In the genomic region with DNA sequence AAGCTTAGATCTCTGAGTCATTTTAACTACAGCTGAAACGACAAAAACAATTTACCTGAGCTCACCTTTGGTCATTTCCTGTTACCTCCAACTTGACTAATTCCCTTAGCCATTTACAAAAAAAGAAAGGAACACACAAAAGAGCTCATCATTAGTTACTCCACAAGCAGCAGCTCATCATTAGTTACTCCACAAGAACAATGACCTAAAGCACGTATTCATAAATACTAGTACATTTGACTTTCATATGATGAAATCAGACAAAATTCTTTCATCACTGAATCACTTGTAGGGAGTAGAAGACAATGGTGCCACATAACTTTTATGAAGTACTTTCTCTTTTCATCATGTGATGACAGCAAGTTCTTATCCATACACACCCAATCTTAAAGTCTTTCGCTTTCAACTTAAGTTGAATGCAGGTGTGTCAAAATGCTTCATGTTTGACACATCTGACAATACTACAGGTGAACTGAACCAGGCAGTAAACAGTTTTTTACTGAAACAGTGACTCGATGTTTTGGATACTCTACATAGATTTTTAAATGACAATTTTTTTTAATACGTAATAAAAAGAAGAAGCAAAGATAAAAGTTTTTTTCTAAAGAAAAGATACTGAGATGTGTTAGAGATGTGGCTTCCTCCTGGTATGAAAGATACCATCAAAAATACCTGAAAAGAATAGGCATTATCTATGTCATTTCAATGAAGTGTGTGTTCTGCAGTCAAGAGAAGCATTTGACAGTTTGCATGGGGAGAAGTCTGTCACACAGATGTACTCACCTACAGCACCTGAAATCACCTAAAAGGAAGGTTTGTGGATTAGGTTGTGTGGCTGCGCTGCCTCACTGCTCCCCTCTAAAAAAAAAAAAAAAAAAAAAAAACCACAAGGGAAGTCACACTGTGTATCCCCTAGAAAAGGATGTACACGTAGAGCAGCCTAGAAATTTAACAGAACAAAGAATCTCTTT, we compare ENCODE assay signal across 10 cellular contexts.
A peak's percentile ranks its signal among the peaks of the same experiment; 100 is the strongest.
DNase-seq lines count a peak whose midpoint lies in the region; ATAC-seq and TF ChIP-seq lines count a peak whose summit lies in the region.
"Had no signal": no experiment of that assay in that cellular context is flagged by ENCODE, and none has a peak within 500 bp of the region (broad histone marks: within the 10 kb centered on the region; RNA-seq: fewer than 3 reads in every experiment).

No MANE protein-coding gene starts in this region.

- H3K27ac Mint-ChIP-seq in activated naive CD4-positive, alpha-beta T cell treated with anti-CD3 and anti-CD28 coated beads for 36 hours = peak overlapping the region; percentile 88
- peak overlapping the region; percentile 20 for H3K27ac Mint-ChIP-seq in endodermal cell
- H3K27ac Mint-ChIP-seq in stimulated activated naive B cell treated with anti-CD40 and anti-IgM and Interleukin-4, amounts not matched to agents 10 μg/mL and 1 μg/mL and 100 μg/mL, for 72 hours = peak overlapping the region; percentile 48
- H3K27ac Mint-ChIP-seq: progenitor cell of endocrine pancreas had no signal

- H3K9ac ChIP-seq in endodermal cell (ENCODE audit: extremely low read depth, low read length, poor library complexity, severe bottlenecking) = no peak overlapping the region

- peaks cover 38% of the 10 kb centered on the region for H3K4me1 Mint-ChIP-seq in activated naive CD4-positive, alpha-beta T cell treated with anti-CD3 and anti-CD28 coated beads for 36 hours (ENCODE audit: low read depth)
- H3K4me1 Mint-ChIP-seq in endodermal cell = peaks cover 16% of the 10 kb centered on the region
- peaks cover 8 to 21% of the 10 kb centered on the region in 2 donors for H3K4me1 Mint-ChIP-seq in stimulated activated naive B cell treated with anti-CD40 and anti-IgM and Interleukin-4, amounts not matched to agents 10 μg/mL and 1 μg/mL and 100 μg/mL, for 72 hours

- H3K27ac ChIP-seq in endodermal cell (ENCODE audit: low read depth, low read length) = no peak overlapping the region
- H3K27ac ChIP-seq in stomach = peak overlapping the region in 1 of 5 donors; percentile 40
- H3K27ac ChIP-seq: esophagus muscularis mucosa had no signal

- DNase-seq in activated naive CD4-positive, alpha-beta T cell treated with anti-CD3 and anti-CD28 coated beads for 36 hours = no peak
- no peak for DNase-seq in activated naive CD4-positive, alpha-beta T cell treated with Interleukin-2 at 50 U/mL for 16 hours
- DNase-seq in OCI-M1 (lab: John Stamatoyannopoulos, UW) (peak; percentile 56), endodermal cell (no peak), stomach (no peak), G401 (ENCODE audit: low spot score) (no peak)
- no peak for DNase-seq in stimulated activated naive B cell treated with anti-CD40 and anti-IgM and Interleukin-4, amounts not matched to agents 10 μg/mL and 1 μg/mL and 100 μg/mL, for 72 hours

- no peak for TF ChIP-seq POLR2A in stomach (IDR thresholded peaks at IDR 0.05)

- H3K27me3 Mint-ChIP-seq in activated naive CD4-positive, alpha-beta T cell treated with anti-CD3 and anti-CD28 coated beads for 36 hours (ENCODE audit: low read depth) = no peaks in the 10 kb centered on the region
- H3K27me3 Mint-ChIP-seq in endodermal cell (ENCODE audit: insufficient read depth) = no peaks in the 10 kb centered on the region
- no peaks in the 10 kb centered on the region for H3K27me3 Mint-ChIP-seq in stimulated activated naive B cell treated with anti-CD40 and anti-IgM and Interleukin-4, amounts not matched to agents 10 μg/mL and 1 μg/mL and 100 μg/mL, for 72 hours
- H3K27me3 Mint-ChIP-seq: progenitor cell of endocrine pancreas had no signal

- no peak for TF ChIP-seq EP300 in stomach (IDR thresholded peaks at IDR 0.05)

- H3K4me3 ChIP-seq in endodermal cell (ENCODE audit: low read length) = no peak overlapping the region
- no peak overlapping the region for H3K4me3 ChIP-seq in stomach
- H3K4me3 ChIP-seq: esophagus muscularis mucosa had no signal

- intact Hi-C loops in activated naive CD4-positive, alpha-beta T cell treated with anti-CD3 and anti-CD28 coated beads for 36 hours (cut with micrococcal nuclease) = loop anchor here (1.0 to 5.0 kb wide), 8 partner anchors 8 to 327 kb away; no protein-coding TSS in a partner anchor
- intact Hi-C loops in stomach (cut with DNase I; ENCODE audit: low total_unique reads) = no loop called here

- H3K9me3 ChIP-seq in endodermal cell (ENCODE audit: control insufficient read depth, low read length) = no peaks in the 10 kb centered on the region
- H3K9me3 ChIP-seq in stomach = no peaks in the 10 kb centered on the region
- H3K9me3 ChIP-seq: esophagus muscularis mucosa had no signal

- no peaks in the 10 kb centered on the region for H3K9me3 Mint-ChIP-seq in activated naive CD4-positive, alpha-beta T cell treated with anti-CD3 and anti-CD28 coated beads for 36 hours
- H3K9me3 Mint-ChIP-seq in endodermal cell = no peaks in the 10 kb centered on the region
- H3K9me3 Mint-ChIP-seq in stimulated activated naive B cell treated with anti-CD40 and anti-IgM and Interleukin-4, amounts not matched to agents 10 μg/mL and 1 μg/mL and 100 μg/mL, for 72 hours = no peaks in the 10 kb centered on the region

- CTCF ChIA-PET in activated naive CD4-positive, alpha-beta T cell treated with anti-CD3 and anti-CD28 coated beads for 36 hours (lab: Charles Lee) = interaction anchor here (0.7 to 1.3 kb wide), 5 partner anchors 13 to 200 kb away, joined by 3 to 5 read pairs (median 3); no protein-coding TSS in a partner anchor

- H3K4me3 Mint-ChIP-seq in activated naive CD4-positive, alpha-beta T cell treated with anti-CD3 and anti-CD28 coated beads for 36 hours = peak overlapping the region; percentile 59
- H3K4me3 Mint-ChIP-seq in endodermal cell = no peak overlapping the region
- H3K4me3 Mint-ChIP-seq in stimulated activated naive B cell treated with anti-CD40 and anti-IgM and Interleukin-4, amounts not matched to agents 10 μg/mL and 1 μg/mL and 100 μg/mL, for 72 hours = no peak overlapping the region

- in situ Hi-C loops in G401 (cut with HindIII; ENCODE audit: low sequenced_read_pairs) = no loop called here

- no peaks in the 10 kb centered on the region for H3K27me3 ChIP-seq in endodermal cell (ENCODE audit: control insufficient read depth, insufficient read depth, low read length, poor library complexity, severe bottlenecking)
- no peaks in the 10 kb centered on the region for H3K27me3 ChIP-seq in stomach
- H3K27me3 ChIP-seq: esophagus muscularis mucosa had no signal

- peaks cover 13% of the 10 kb centered on the region for H3K36me3 Mint-ChIP-seq in activated naive CD4-positive, alpha-beta T cell treated with anti-CD3 and anti-CD28 coated beads for 36 hours (ENCODE audit: low read depth)
- H3K36me3 Mint-ChIP-seq in endodermal cell (ENCODE audit: low read depth) = peaks cover 14% of the 10 kb centered on the region
- peaks cover 19 to 41% of the 10 kb centered on the region in 2 donors for H3K36me3 Mint-ChIP-seq in stimulated activated naive B cell treated with anti-CD40 and anti-IgM and Interleukin-4, amounts not matched to agents 10 μg/mL and 1 μg/mL and 100 μg/mL, for 72 hours

- H3K4me1 ChIP-seq in endodermal cell (ENCODE audit: control insufficient read depth, insufficient read depth, low read length) = no peaks in the 10 kb centered on the region
- H3K4me1 ChIP-seq in stomach = peaks cover 0 to 10% (median 3%) of the 10 kb centered on the region in 4 donors

- 90 to 100% methylated on average over 1 to 7 of the region's 7 CpGs for WGBS in endodermal cell (ENCODE audit: insufficient coverage in 1 of 2, insufficient read length in 1 of 2), 2 experiments
- 76 to 88% (median 84%) methylated on average over 7 of the region's 7 CpGs for WGBS in stomach, 5 donors

- ATAC-seq in stimulated activated naive B cell treated with anti-CD40 and anti-IgM and Interleukin-4, amounts not matched to agents 10 μg/mL and 1 μg/mL and 100 μg/mL, for 72 hours (replicated peaks) = peak; percentile 67 to 73
- ATAC-seq in GM19035 (IDR thresholded peaks at IDR 0.05; ENCODE audit: unreplicated experiment) = no peak

- peaks cover 26% of the 10 kb centered on the region for H3K36me3 ChIP-seq in endodermal cell (ENCODE audit: control insufficient read depth, insufficient read depth, low read length)
- peaks cover 0 to 5% (median 1%) of the 10 kb centered on the region in 4 donors for H3K36me3 ChIP-seq in stomach

- no peak for TF ChIP-seq CTCF in endodermal cell (conservative IDR thresholded peaks at IDR 0.05)
- TF ChIP-seq CTCF in stomach (IDR thresholded peaks at IDR 0.05) = no peak

Comparison
In these comparisons a context has a peak if more than half of its experiments do, and no peak if none do; other contexts are left out.
1. H3K27ac Mint-ChIP-seq: peak in every context shown above with its lines; median percentile 88 in activated naive CD4-positive, alpha-beta T cell treated with anti-CD3 and anti-CD28 coated beads for 36 hours; 48 in stimulated activated naive B cell treated with anti-CD40 and anti-IgM and Interleukin-4, amounts not matched to agents 10 μg/mL and 1 μg/mL and 100 μg/mL, for 72 hours; 20 in endodermal cell.